ENCODE assay signal across 23 cellular contexts in genomic region chr3:89447244-89447643, GRCh38.
"Had no signal": no experiment of that assay in that cellular context is flagged by ENCODE, and none has a peak within 500 bp of the region (broad histone marks: within the 10 kb centered on the region; RNA-seq: fewer than 3 reads in every experiment).

No MANE protein-coding gene starts in this region.

- H3K4me3 ChIP-seq: breast epithelium, SK-N-MC had no signal

- H3K9me3 ChIP-seq: breast epithelium had no signal

- H3K27ac ChIP-seq: breast epithelium, SK-N-MC had no signal

- H3K27me3 ChIP-seq: breast epithelium had no signal

- H3K4me1 ChIP-seq: breast epithelium had no signal

- ATAC-seq: activated CD8-positive, alpha-beta memory T cell treated with anti-CD3 and anti-CD28 coated beads, Interleukin-2, amount 10 ng/mL, durations not matched to agents 7 days and 5 days; activated T-cell treated with anti-CD3 and anti-CD28 coated beads, Interleukin-2, amount 50 U/mL, for 4 hours; T-cell had no signal

- DNase-seq: activated B cell treated with CpG ODN at 0.5 μM for 24 hours; activated CD4-positive, alpha-beta T cell treated with anti-CD3 and anti-CD28 coated beads for 1 hour; activated CD4-positive, alpha-beta T cell treated with anti-CD3 and anti-CD28 coated beads, Interleukin-2, amount 10 ng/mL, durations not matched to agents 24 days and 14 days; activated CD4-positive, alpha-beta T cell treated with anti-CD3 and anti-CD28 coated beads, Interleukin-2, amount 50 U/mL, for 48 hours; activated CD8-positive, alpha-beta memory T cell treated with anti-CD3 and anti-CD28 coated beads, Interleukin-2, amount 10 ng/mL, durations not matched to agents 7 days and 5 days; activated effector memory CD4-positive, alpha-beta T cell treated with anti-CD3 and anti-CD28 coated beads, Interleukin-2, amount 50 U/mL, for 16 hours; activated naive CD4-positive, alpha-beta T cell treated with Interleukin-2 at 50 U/mL for 16 hours; activated T-cell treated with anti-CD3 and anti-CD28 coated beads, Interleukin-2, amount 50 U/mL, for 4 hours; amygdala; KG1; NCI-H1048; NCI-H2029; NCI-H2107; NCI-H2171 treated with DMSO at 0.1 percent for 48 hours; NCI-H345; NCI-H510A; NCI-H526 treated with DMSO at 0.1 percent for 48 hours; NCI-H82; T-cell; T-helper 2 cell; T1000 had no signal

- H3K36me3 ChIP-seq: breast epithelium had no signal
